In the genomic region with DNA sequence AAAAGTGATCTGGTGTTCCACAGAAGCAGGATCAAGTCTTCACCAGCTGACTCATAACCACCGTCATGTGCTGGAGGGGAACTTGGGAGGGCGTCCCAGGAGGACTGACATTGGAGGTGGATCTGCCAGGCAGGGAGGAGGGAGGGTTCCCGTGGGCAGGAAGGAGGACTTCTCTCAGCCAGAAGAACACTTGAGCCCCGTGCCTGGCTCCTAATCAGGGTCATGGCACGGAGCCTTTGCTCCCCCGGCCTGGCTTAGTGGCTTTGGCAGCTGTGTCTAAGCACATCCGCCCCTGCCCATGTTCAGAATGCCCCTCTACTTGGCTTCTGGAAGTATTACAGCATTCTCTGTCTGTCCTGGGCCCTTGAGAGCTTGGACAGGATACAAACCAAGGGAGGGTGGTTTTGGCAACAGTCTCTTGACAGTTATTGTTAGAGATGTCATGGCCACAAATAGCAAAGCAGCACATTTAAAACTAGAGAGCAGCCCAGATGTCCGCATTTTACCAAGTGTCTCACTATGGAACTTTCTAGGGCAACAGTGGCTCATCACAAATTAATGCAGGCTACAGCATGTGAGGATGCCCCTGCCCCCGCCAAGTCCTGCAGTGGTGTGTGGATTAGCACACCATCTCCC, we compare ENCODE assay signal across 9 cellular contexts. TPM values are rescaled to one million over a fixed set of nuclear protein-coding genes. Genes with fewer than 3 reads are reported as not detected.
DNase-seq lines count a peak whose midpoint lies in the region; ATAC-seq, FAIRE-seq and TF ChIP-seq lines count a peak whose summit lies in the region.
"Had no signal": no experiment of that assay in that cellular context is flagged by ENCODE, and none has a peak within 500 bp of the region (broad histone marks: within the 10 kb centered on the region; RNA-seq: fewer than 3 reads in every experiment).

No MANE protein-coding gene starts in this region.

- TF ChIP-seq CTCF in left ventricle myocardium inferior (IDR thresholded peaks at IDR 0.05; ENCODE audit: borderline replicate concordance) (no peak), gastrocnemius medialis (IDR thresholded peaks at IDR 0.05 in 4 of 5, conservative IDR thresholded peaks at IDR 0.05 in 1 of 5) (peak in 1 of 5 experiments; percentile 35)

- peak overlapping the region; percentile 89 for H3K27ac ChIP-seq in angular gyrus (ENCODE audit: low read depth, low read length)
- peak overlapping the region; percentile 88 for H3K27ac ChIP-seq in left ventricle myocardium inferior (replicated peaks)
- H3K27ac ChIP-seq in gastrocnemius medialis, result peak overlapping the region; percentile 82 to 92 (median 91)

- in situ Hi-C loops in gastrocnemius medialis (cut with MboI; ENCODE audit: low sequenced_read_pairs in 4 of 4), result no loop called here

- H3K4me1 ChIP-seq in left ventricle myocardium inferior, result peaks cover 22% of the 10 kb centered on the region
- peaks cover 21 to 22% of the 10 kb centered on the region in 2 donors for H3K4me1 ChIP-seq in gastrocnemius medialis

- DNase-seq in EL (peak; percentile 82), left ventricle myocardium inferior (peak; percentile 80), gastrocnemius medialis (peak; percentile 95 to 99), HT-29 (ENCODE audit: low spot score) (no peak), NCI-H345 treated with DMSO at 0.1 percent for 48 hours (lab: John Stamatoyannopoulos, UW; ENCODE audit: unreplicated experiment) (no peak), H54 (ENCODE audit: insufficient read length, low spot score) (no peak)
- no peak for DNase-seq in activated naive CD4-positive, alpha-beta T cell treated with anti-CD3 and anti-CD28 coated beads, Interleukin-2, amount 50 U/mL, for 16 hours

- no peak for FAIRE-seq in H54 (lab: Jason Lieb, UNC)

- peak overlapping the region; percentile 24 for H3K4me3 ChIP-seq in left ventricle myocardium inferior
- H3K4me3 ChIP-seq in gastrocnemius medialis, result no peak overlapping the region

- ATAC-seq in gastrocnemius medialis, result peak; percentile 93 to 94
- ATAC-seq: HCT116 had no signal

- H3K36me3 ChIP-seq in left ventricle myocardium inferior (peaks cover 74% of the 10 kb centered on the region), gastrocnemius medialis (peaks cover 0 to 56% of the 10 kb centered on the region in 2 donors)

- intact Hi-C loops in left ventricle myocardium inferior (cut with micrococcal nuclease) (no loop called here), gastrocnemius medialis (cut with DNase I; ENCODE audit: low total_unique reads) (loop anchor here (1.0 to 5.0 kb wide), 6 partner anchors 55 to 346 kb away; partner anchors contain the start of genes FARP2, HDLBP, MTERF4 and SEPTIN2)

- no peaks in the 10 kb centered on the region for H3K27me3 ChIP-seq in left ventricle myocardium inferior (ENCODE audit: low read depth)
- no peaks in the 10 kb centered on the region for H3K27me3 ChIP-seq in gastrocnemius medialis

- no peaks in the 10 kb centered on the region for H3K9me3 ChIP-seq in left ventricle myocardium inferior (replicated peaks)
- no peaks in the 10 kb centered on the region for H3K9me3 ChIP-seq in gastrocnemius medialis

- TF ChIP-seq POLR2A in gastrocnemius medialis (IDR thresholded peaks at IDR 0.05) (peak in 1 of 2 donors; percentile 23), H54 (IDR thresholded peaks at IDR 0.05; ENCODE audit: low read depth, low read length) (no peak)

RNA-seq across cellular contexts. Expression of gene PPP1R7, which starts 11.5 kb away (rescaled TPM):
- total RNA-seq in left ventricle myocardium inferior (61.5 TPM), gastrocnemius medialis (10 to 100 TPM; 58.6 to 87.8 (median 67.2) TPM)
- 45.6 and 69.6 TPM in 2 replicates for total RNA-seq in HT-29 (2014; rRNA removed; shearing (Covaris generic))

RNA-seq across cellular contexts. Expression of gene PASK, which starts 12.5 kb away (rescaled TPM):
- total RNA-seq in left ventricle myocardium inferior (3.4 TPM), gastrocnemius medialis (under 1 TPM; 0.10 to 0.36 (median 0.28) TPM)
- total RNA-seq in HT-29 (2014; rRNA removed; shearing (Covaris generic)), result 13.4 and 15.9 TPM in 2 replicates

RNA-seq across cellular contexts. Expression of gene ANO7, which starts 26.7 kb away (rescaled TPM):
- total RNA-seq in left ventricle myocardium inferior (0.80 TPM), gastrocnemius medialis (under 1 TPM; 0.10 to 0.62 (median 0.24) TPM)
- 3.0 and 4.1 TPM in 2 replicates for total RNA-seq in HT-29 (2014; rRNA removed; shearing (Covaris generic))

RNA-seq across cellular contexts. Expression of gene MTERF4, which starts 59.7 kb away (rescaled TPM):
- total RNA-seq in left ventricle myocardium inferior (19.5 TPM), gastrocnemius medialis (10 to 100 TPM; 21.8 to 49.3 (median 37.0) TPM)
- 29.0 and 29.8 TPM in 2 replicates for total RNA-seq in HT-29 (2014; rRNA removed; shearing (Covaris generic))

Comparison
In these comparisons a context has a peak if more than half of its experiments do, and no peak if none do; other contexts are left out.
1. DNase-seq: peak in EL (single experiment), left ventricle myocardium inferior (single experiment) and gastrocnemius medialis (2 of 2); none in HT-29 (single experiment), NCI-H345 treated with DMSO at 0.1 percent for 48 hours (single experiment), activated naive CD4-positive, alpha-beta T cell treated with anti-CD3 and anti-CD28 coated beads, Interleukin-2, amount 50 U/mL, for 16 hours (single experiment) and H54 (single experiment).
2. Peak in every context shown above with its lines, with median percentiles within 50 percentile points of each other: H3K27ac ChIP-seq.